1 cellular context compared by ENCODE assay signal in the genomic region with DNA sequence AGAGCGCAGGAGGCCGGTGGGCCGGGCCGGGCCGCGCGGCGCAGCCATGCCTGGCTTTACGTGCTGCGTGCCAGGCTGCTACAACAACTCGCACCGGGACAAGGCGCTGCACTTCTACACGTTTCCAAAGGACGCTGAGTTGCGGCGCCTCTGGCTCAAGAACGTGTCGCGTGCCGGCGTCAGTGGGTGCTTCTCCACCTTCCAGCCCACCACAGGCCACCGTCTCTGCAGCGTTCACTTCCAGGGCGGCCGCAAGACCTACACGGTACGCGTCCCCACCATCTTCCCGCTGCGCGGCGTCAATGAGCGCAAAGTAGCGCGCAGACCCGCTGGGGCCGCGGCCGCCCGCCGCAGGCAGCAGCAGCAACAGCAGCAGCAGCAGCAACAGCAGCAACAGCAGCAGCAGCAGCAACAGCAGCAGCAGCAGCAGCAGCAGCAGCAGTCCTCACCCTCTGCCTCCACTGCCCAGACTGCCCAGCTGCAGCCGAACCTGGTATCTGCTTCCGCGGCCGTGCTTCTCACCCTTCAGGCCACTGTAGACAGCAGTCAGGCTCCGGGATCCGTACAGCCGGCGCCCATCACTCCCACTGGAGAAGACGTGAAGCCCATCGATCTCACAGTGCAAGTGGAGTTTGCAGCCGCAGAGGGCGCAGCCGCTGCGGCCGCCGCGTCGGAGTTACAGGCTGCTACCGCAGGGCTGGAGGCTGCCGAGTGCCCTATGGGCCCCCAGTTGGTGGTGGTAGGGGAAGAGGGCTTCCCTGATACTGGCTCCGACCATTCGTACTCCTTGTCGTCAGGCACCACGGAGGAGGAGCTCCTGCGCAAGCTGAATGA.
TF ChIP-seq lines count a peak whose summit lies in the region.

No MANE protein-coding gene starts in this region.

TF ChIP-seq in HepG2, 621 proteins besides CTCF, POLR2A, EP300 and RAD21 (continued from another document):
- TF ChIP-seq, protein P1, sequence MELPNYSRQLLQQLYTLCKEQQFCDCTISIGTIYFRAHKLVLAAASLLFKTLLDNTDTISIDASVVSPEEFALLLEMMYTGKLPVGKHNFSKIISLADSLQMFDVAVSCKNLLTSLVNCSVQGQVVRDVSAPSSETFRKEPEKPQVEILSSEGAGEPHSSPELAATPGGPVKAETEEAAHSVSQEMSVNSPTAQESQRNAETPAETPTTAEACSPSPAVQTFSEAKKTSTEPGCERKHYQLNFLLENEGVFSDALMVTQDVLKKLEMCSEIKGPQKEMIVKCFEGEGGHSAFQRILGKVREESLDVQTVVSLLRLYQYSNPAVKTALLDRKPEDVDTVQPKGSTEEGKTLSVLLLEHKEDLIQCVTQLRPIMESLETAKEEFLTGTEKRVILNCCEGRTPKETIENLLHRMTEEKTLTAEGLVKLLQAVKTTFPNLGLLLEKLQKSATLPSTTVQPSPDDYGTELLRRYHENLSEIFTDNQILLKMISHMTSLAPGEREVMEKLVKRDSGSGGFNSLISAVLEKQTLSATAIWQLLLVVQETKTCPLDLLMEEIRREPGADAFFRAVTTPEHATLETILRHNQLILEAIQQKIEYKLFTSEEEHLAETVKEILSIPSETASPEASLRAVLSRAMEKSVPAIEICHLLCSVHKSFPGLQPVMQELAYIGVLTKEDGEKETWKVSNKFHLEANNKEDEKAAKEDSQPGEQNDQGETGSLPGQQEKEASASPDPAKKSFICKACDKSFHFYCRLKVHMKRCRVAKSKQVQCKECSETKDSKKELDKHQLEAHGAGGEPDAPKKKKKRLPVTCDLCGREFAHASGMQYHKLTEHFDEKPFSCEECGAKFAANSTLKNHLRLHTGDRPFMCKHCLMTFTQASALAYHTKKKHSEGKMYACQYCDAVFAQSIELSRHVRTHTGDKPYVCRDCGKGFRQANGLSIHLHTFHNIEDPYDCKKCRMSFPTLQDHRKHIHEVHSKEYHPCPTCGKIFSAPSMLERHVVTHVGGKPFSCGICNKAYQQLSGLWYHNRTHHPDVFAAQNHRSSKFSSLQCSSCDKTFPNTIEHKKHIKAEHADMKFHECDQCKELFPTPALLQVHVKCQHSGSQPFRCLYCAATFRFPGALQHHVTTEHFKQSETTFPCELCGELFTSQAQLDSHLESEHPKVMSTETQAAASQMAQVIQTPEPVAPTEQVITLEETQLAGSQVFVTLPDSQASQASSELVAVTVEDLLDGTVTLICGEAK (IDR thresholded peaks at IDR 0.05) = no peak
- TF ChIP-seq, protein P1 (CRISPR knock-in tag; IDR thresholded peaks at IDR 0.05) = peak; percentile 44; the same call in 1 of the 2 replicates
- TF ChIP-seq SALL2 (CRISPR knock-in tag; IDR thresholded peaks at IDR 0.05) (0 out of 2 replicates have a peak, but pooled peaks have one; percentile 57), HOXA5 (CRISPR knock-in tag; IDR thresholded peaks at IDR 0.05) (peak; percentile 49; the same call in 1 of the 2 replicates)
